In genomic region chr17:996554-997344, GRCh38 we compare ENCODE assay signal across 8 cellular contexts. TPM values are rescaled to one million over a fixed set of nuclear protein-coding genes. Genes with fewer than 3 reads are reported as not detected.
A peak's percentile ranks its signal among the peaks of the same experiment; 100 is the strongest.
DNase-seq lines count a peak whose midpoint lies in the region; ATAC-seq and TF ChIP-seq lines count a peak whose summit lies in the region.

Gene TIMM22 (plus strand): TSS chr17:997129. CDS start chr17:997143, 14 bp downstream.

- intact Hi-C loops in T-helper 1 cell treated with Interleukin-12 subunit alpha and Interleukin-12 subunit beta and Interleukin-4 antibody, amounts not matched to agents 30 ng/mL and 1 ng/mL, for 36 hours (cut with micrococcal nuclease): loop anchor here (1.0 to 5.0 kb wide), 7 partner anchors 15 to 586 kb away; partner anchors contain the start of genes GEMIN4, GLOD4, MRM3 and TLCD3A
- intact Hi-C loops in left cardiac atrium (cut with DNase I): no loop called here

- peak within 1 kb of the TSS; percentile 99 for H3K27ac Mint-ChIP-seq in progenitor cell of endocrine pancreas

- in situ Hi-C loops in GM13977 (cut with MboI; ENCODE audit: low pct_unique_long_range_greater_than_20kb, low sequenced_read_pairs, unreplicated experiment): no loop called here

- ATAC-seq in HG02884 (IDR thresholded peaks at IDR 0.05; ENCODE audit: unreplicated experiment) (peak; percentile 89), left cardiac atrium (peak; percentile 97 to 98)

- no peak within 1 kb of the TSS for H3K27ac ChIP-seq in urinary bladder (ENCODE audit: low read depth)

- H3K27me3 Mint-ChIP-seq in progenitor cell of endocrine pancreas: peaks cover 2% of the 10 kb centered on the region

- no peaks in the 10 kb centered on the region for H3K9me3 Mint-ChIP-seq in progenitor cell of endocrine pancreas (ENCODE audit: low read depth)

- H3K4me1 Mint-ChIP-seq in progenitor cell of endocrine pancreas (ENCODE audit: low read depth): peaks cover 8% of the 10 kb centered on the region

- H3K4me1 ChIP-seq in urinary bladder (ENCODE audit: insufficient read depth): no peaks in the 10 kb centered on the region

- under 1% methylated on average over 71 of the region's 71 CpGs for WGBS in urinary bladder

- peak within 1 kb of the TSS; percentile 85 for H3K4me3 ChIP-seq in urinary bladder (ENCODE audit: low read depth, low read length)

- peak within 1 kb of the TSS; percentile 97 for H3K4me3 Mint-ChIP-seq in progenitor cell of endocrine pancreas (ENCODE audit: low read depth)

- H3K36me3 ChIP-seq in urinary bladder (ENCODE audit: insufficient read depth): no peaks in the 10 kb centered on the region

- H3K36me3 Mint-ChIP-seq in progenitor cell of endocrine pancreas (ENCODE audit: insufficient read depth): peaks cover 7% of the 10 kb centered on the region

- TF ChIP-seq CTCF in GM13977 (IDR thresholded peaks at IDR 0.05; ENCODE audit: extremely low read depth, insufficient read depth, missing control alignments) (peak; percentile 87), progenitor cell of endocrine pancreas (IDR thresholded peaks at IDR 0.05; ENCODE audit: unreplicated experiment) (peak; percentile 88)

- DNase-seq in GM13977 (ENCODE audit: low spot score) (peak; percentile 96), NCI-H146 treated with DMSO at 0.1 percent for 48 hours (lab: John Stamatoyannopoulos, UW; ENCODE audit: unreplicated experiment) (peak; percentile 90), amniotic stem cell (lab: John Stamatoyannopoulos, UW) (peak; percentile 95), left cardiac atrium (peak; percentile 95), progenitor cell of endocrine pancreas (ENCODE audit: low spot score, unreplicated experiment) (peak; percentile 90)

RNA-seq across cellular contexts. Expression of gene TIMM22, which starts in this region (rescaled TPM):
- total RNA-seq in T-helper 1 cell treated with Interleukin-12 subunit alpha and Interleukin-12 subunit beta and Interleukin-4 antibody, amounts not matched to agents 30 ng/mL and 1 ng/mL, for 36 hours: 11.4 and 11.5 TPM in 2 replicates
- total RNA-seq in left cardiac atrium: 10 to 100 TPM; 13.2 to 15.6 TPM
- total RNA-seq in progenitor cell of endocrine pancreas: 14.1 and 14.3 TPM in 2 replicates
- 9.3 TPM for total RNA-seq in urinary bladder
- polyA plus RNA-seq in urinary bladder: 11.3 TPM
